Comparison of ENCODE assay signal across 21 cellular contexts in the genomic region with DNA sequence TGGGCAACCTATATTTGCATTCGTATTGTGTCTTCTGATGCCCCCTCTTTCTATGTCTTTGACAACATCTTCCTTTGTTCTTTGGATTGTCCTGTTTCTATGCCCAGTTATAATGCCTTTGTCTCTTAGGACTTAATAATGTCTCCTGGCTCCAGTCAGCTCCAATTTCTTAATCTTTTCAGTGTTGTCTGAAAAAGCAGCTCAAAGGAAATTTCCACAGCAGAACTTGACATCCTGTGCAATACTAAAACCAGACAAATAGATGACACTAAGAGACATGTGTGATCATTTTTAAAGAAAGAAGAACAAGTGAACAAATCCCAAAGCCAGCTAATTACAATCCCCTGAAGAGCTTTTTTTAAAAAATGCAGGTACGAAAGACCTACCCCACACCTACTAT. TPM values are rescaled to one million over a fixed set of nuclear protein-coding genes. Genes with fewer than 3 reads are reported as not detected.
DNase-seq lines count a peak whose midpoint lies in the region; ATAC-seq and TF ChIP-seq lines count a peak whose summit lies in the region.
"Had no signal": no experiment of that assay in that cellular context is flagged by ENCODE, and none has a peak within 500 bp of the region (broad histone marks: within the 10 kb centered on the region; RNA-seq: fewer than 3 reads in every experiment).

No MANE protein-coding gene starts in this region.

- H2AFZ ChIP-seq in SK-N-SH (ENCODE audit: low read depth) (0 out of 2 replicates have a peak overlapping the region, but pooled peaks have one; percentile 7), neuronal stem cell (ENCODE audit: low read length) (no peak overlapping the region), PC-9 (no peak overlapping the region)
- H2AFZ ChIP-seq: GM23248 had no signal

- 3% methylated on average over 2 of the region's 2 CpGs for WGBS in SK-N-SH (ENCODE audit: low lambda C conversion rate)
- WGBS in neuronal stem cell (ENCODE audit: extremely low coverage in 2 of 2, insufficient read length in 2 of 2, insufficient replicate concordance in 1 of 2), 2 donors, result no CpG with 5 or more reads among the region's 2 CpGs

- ATAC-seq in SK-N-SH treated with all-trans-retinoic acid at 6 μM for 48 hours (no peak), HG02852 (IDR thresholded peaks at IDR 0.05; ENCODE audit: unreplicated experiment) (no peak)
- ATAC-seq: A549, HCT116 had no signal

- no peak overlapping the region for H2BK15ac ChIP-seq in neuronal stem cell (ENCODE audit: low read length)

- no peaks in the 10 kb centered on the region for H3K9me3 ChIP-seq in SK-N-SH
- H3K9me3 ChIP-seq in neuronal stem cell (replicated peaks in 1 of 2; ENCODE audit: control insufficient read depth in 2 of 2, insufficient read depth in 1 of 2, low read depth in 1 of 2, low read length in 2 of 2), result no peaks in the 10 kb centered on the region
- no peaks in the 10 kb centered on the region for H3K9me3 ChIP-seq in PC-9 (ENCODE audit: insufficient read depth, low read depth)
- H3K9me3 ChIP-seq: A549 had no signal

- H3K27ac ChIP-seq in SK-N-SH (ENCODE audit: low read depth in 2 of 2, low read length in 1 of 2), result no peak overlapping the region
- H3K27ac ChIP-seq in neuronal stem cell (replicated peaks; ENCODE audit: low read length), result no peak overlapping the region
- H3K27ac ChIP-seq in PC-9, result no peak overlapping the region
- H3K27ac ChIP-seq: A549, GM23248 had no signal

- no peak overlapping the region for H2BK5ac ChIP-seq in neuronal stem cell (ENCODE audit: low read length)

- H2AK5ac ChIP-seq in neuronal stem cell (ENCODE audit: low read depth, low read length), result no peak overlapping the region

- no peaks in the 10 kb centered on the region for H3K9me2 ChIP-seq in SK-N-SH
- H3K9me2 ChIP-seq in PC-9 (ENCODE audit: insufficient read depth), result no peaks in the 10 kb centered on the region

- H2BK120ac ChIP-seq in neuronal stem cell (ENCODE audit: low read depth, low read length), result no peak overlapping the region

- no peak overlapping the region for H4K91ac ChIP-seq in neuronal stem cell (ENCODE audit: low read depth, low read length, poor library complexity)

- H4K20me1 ChIP-seq in SK-N-SH (ENCODE audit: insufficient read depth) (no peaks in the 10 kb centered on the region), PC-9 (ENCODE audit: insufficient read depth) (no peaks in the 10 kb centered on the region)

- POLR2A ChIA-PET in SK-N-SH (lab: Yijun Ruan, JAX) (no interaction called here), PC-9 (lab: Charles Lee; ENCODE audit: unreplicated experiment) (no interaction called here)

- H3K4me3 ChIP-seq in SK-N-SH (ENCODE audit: low read depth in 2 of 2, low read length in 1 of 2) (no peak overlapping the region), neuronal stem cell (ENCODE audit: low read length in 2 of 2) (no peak overlapping the region), PC-9 (no peak overlapping the region)
- H3K4me3 ChIP-seq: A549, GM23248 had no signal

- H3K4me1 ChIP-seq in SK-N-SH (ENCODE audit: control insufficient read depth in 1 of 2, insufficient read depth in 2 of 2, low read depth in 1 of 2, low read length in 1 of 2) (no peaks in the 10 kb centered on the region), neuronal stem cell (ENCODE audit: control insufficient read depth in 2 of 2, insufficient read depth in 1 of 2, low read depth in 1 of 2, low read length in 2 of 2) (peaks cover 2 to 10% of the 10 kb centered on the region in 2 donors), PC-9 (replicated peaks; ENCODE audit: insufficient read depth) (no peaks in the 10 kb centered on the region)
- H3K4me1 ChIP-seq: A549 had no signal

- no TSS peak for BruUV-seq in PC-9 (replicated peaks; lab: Mats Ljungman, UMichigan)

- H2BK12ac ChIP-seq in neuronal stem cell (ENCODE audit: low read length), result no peak overlapping the region

- TF ChIP-seq EP300 in SK-N-SH (IDR thresholded peaks at IDR 0.05; ENCODE audit: borderline replicate concordance in 1 of 2, low read depth in 1 of 2, low read length in 1 of 2), result no peak

- no peak overlapping the region for H4K8ac ChIP-seq in neuronal stem cell (ENCODE audit: low read depth, low read length)

- H3F3A ChIP-seq in SK-N-SH (replicated peaks; ENCODE audit: insufficient read depth) (no peaks in the 10 kb centered on the region), PC-9 (ENCODE audit: insufficient read depth, low read depth) (no peaks in the 10 kb centered on the region)

- H3K4ac ChIP-seq in neuronal stem cell (ENCODE audit: low read length), result no peak overlapping the region

- no peaks in the 10 kb centered on the region for H3K79me2 ChIP-seq in SK-N-SH (ENCODE audit: insufficient read depth)
- H3K79me2 ChIP-seq in PC-9 (ENCODE audit: low read depth), result no peaks in the 10 kb centered on the region

- H3K4me2 ChIP-seq in SK-N-SH (no peak overlapping the region), neuronal stem cell (ENCODE audit: insufficient read depth, low read length, poor library complexity, severe bottlenecking) (no peak overlapping the region), PC-9 (no peak overlapping the region)
- H3K4me2 ChIP-seq: A549 had no signal

- H3K9ac ChIP-seq in SK-N-SH, result no peak overlapping the region
- no peak overlapping the region for H3K9ac ChIP-seq in neuronal stem cell (ENCODE audit: low read depth, low read length, poor library complexity)
- H3K9ac ChIP-seq: GM23248 had no signal

- no peaks in the 10 kb centered on the region for H3K27me3 ChIP-seq in SK-N-SH (ENCODE audit: insufficient read depth)
- H3K27me3 ChIP-seq in neuronal stem cell (ENCODE audit: control insufficient read depth in 3 of 3, insufficient read depth in 3 of 3, low read depth in 1 of 3, low read length in 3 of 3), result peaks cover 0 to 2% (median 0%) of the 10 kb centered on the region in 3 experiments
- H3K27me3 ChIP-seq in PC-9 (ENCODE audit: insufficient read depth, low read depth), result no peaks in the 10 kb centered on the region

- no peaks in the 10 kb centered on the region for H3K79me1 ChIP-seq in neuronal stem cell (ENCODE audit: low read depth, low read length)

- no peak overlapping the region for H3K14ac ChIP-seq in neuronal stem cell (ENCODE audit: low read length)

- CTCF ChIA-PET in SK-N-SH (lab: Yijun Ruan, JAX) (interaction anchor here (1.0 kb wide), 1 partner anchor 28 kb away, joined by 3 read pairs; no protein-coding TSS in a partner anchor), PC-9 (lab: Charles Lee) (no interaction called here)

- DNase-seq in SK-N-SH, result no peak
- peak; percentile 79 to 81 for DNase-seq in NCI-H1930 (lab: John Stamatoyannopoulos, UW)
- DNase-seq in NCI-H69 (lab: John Stamatoyannopoulos, UW), result peak; percentile 33
- peak; percentile 8 for DNase-seq in neuronal stem cell (ENCODE audit: low spot score)
- no peak for DNase-seq in PC-9
- no peak for DNase-seq in activated CD8-positive, alpha-beta memory T cell treated with anti-CD3 and anti-CD28 coated beads for 24 hours
- DNase-seq: 8988T; Calu3; CD4-positive, alpha-beta memory T cell; COR-L47; DMS53; DMS79 treated with DMSO at 0.1 percent for 48 hours; GM23248; H9 had no signal

- no peak overlapping the region for H3K23ac ChIP-seq in neuronal stem cell (ENCODE audit: low read depth, low read length, poor library complexity)

- no peaks in the 10 kb centered on the region for H3K36me3 ChIP-seq in SK-N-SH (replicated peaks in 1 of 2; ENCODE audit: control insufficient read depth in 1 of 2, insufficient read depth in 2 of 2, low read length in 1 of 2)
- H3K36me3 ChIP-seq in neuronal stem cell (replicated peaks in 1 of 2; ENCODE audit: control insufficient read depth in 2 of 2, insufficient read depth in 2 of 2, low read length in 2 of 2), result no peaks in the 10 kb centered on the region
- H3K36me3 ChIP-seq in PC-9 (ENCODE audit: low read depth), result no peaks in the 10 kb centered on the region

- TF ChIP-seq CTCF in SK-N-SH (IDR thresholded peaks at IDR 0.05) (no peak), PC-9 (conservative IDR thresholded peaks at IDR 0.05) (no peak)

- intact Hi-C loops in PC-9 (cut with micrococcal nuclease; ENCODE audit: unreplicated experiment), result no loop called here

- no peak overlapping the region for H3K18ac ChIP-seq in neuronal stem cell (ENCODE audit: low read length)

- no peak for TF ChIP-seq RAD21 in SK-N-SH (IDR thresholded peaks at IDR 0.05; ENCODE audit: low read length)

TF ChIP-seq in SK-N-SH, 30 proteins besides CTCF, POLR2A, EP300 and RAD21:
- TF ChIP-seq POLR2AphosphoS5 (IDR thresholded peaks at IDR 0.05; ENCODE audit: low read depth, low read length), result no peak

TF ChIP-seq in SK-N-SH treated with all-trans-retinoic acid at 6 μM for 48 hours, 23 proteins besides CTCF, POLR2A, EP300 and RAD21:
- TF ChIP-seq, protein P1, sequence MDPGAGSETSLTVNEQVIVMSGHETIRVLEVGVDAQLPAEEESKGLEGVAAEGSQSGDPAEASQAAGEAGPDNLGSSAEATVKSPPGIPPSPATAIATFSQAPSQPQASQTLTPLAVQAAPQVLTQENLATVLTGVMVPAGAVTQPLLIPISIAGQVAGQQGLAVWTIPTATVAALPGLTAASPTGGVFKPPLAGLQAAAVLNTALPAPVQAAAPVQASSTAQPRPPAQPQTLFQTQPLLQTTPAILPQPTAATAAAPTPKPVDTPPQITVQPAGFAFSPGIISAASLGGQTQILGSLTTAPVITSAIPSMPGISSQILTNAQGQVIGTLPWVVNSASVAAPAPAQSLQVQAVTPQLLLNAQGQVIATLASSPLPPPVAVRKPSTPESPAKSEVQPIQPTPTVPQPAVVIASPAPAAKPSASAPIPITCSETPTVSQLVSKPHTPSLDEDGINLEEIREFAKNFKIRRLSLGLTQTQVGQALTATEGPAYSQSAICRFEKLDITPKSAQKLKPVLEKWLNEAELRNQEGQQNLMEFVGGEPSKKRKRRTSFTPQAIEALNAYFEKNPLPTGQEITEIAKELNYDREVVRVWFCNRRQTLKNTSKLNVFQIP (CRISPR knock-in tag; IDR thresholded peaks at IDR 0.05; ENCODE audit: borderline replicate concordance, low read depth), result no peak
- TF ChIP-seq TCF4 (CRISPR knock-in tag; IDR thresholded peaks at IDR 0.05; ENCODE audit: borderline replicate concordance), result no peak

RNA-seq across cellular contexts. Expression of a gene that starts 47.7 kb away (rescaled TPM):
- not detected in 2 replicates for polyA plus RNA-seq in SK-N-SH (2012; rRNA removed)
- polyA plus RNA-seq in SK-N-SH (2012; cell fraction: cytosol; rRNA removed), result 0.03 TPM in 1 of 2 replicates, not detected in the other
- polyA plus RNA-seq in SK-N-SH (2012; cell fraction: nucleus; rRNA removed), result not detected in 2 replicates
- polyA plus RNA-seq in neuronal stem cell (2013, experiment 1 of 2), result not detected
- polyA plus RNA-seq in neuronal stem cell (2013, experiment 2 of 2), result not detected
- total RNA-seq in PC-9 (2021), result 0.70 and 0.72 TPM in 2 replicates
- total RNA-seq: CD4-positive, alpha-beta memory T cell; Daoy; GM23248 had no signal
- polyA plus RNA-seq: A549; BJ; CD4-positive, alpha-beta memory T cell; GM23248 had no signal

RNA-seq across cellular contexts. Expression of a gene that starts 51.5 kb away (rescaled TPM):
- 0.03 TPM in 1 of 2 replicates, not detected in the other for polyA plus RNA-seq in SK-N-SH (2012; rRNA removed)
- not detected in 2 replicates for polyA plus RNA-seq in SK-N-SH (2012; cell fraction: cytosol; rRNA removed)
- polyA plus RNA-seq in SK-N-SH (2012; cell fraction: nucleus; rRNA removed), result not detected in 2 replicates
- not detected for polyA plus RNA-seq in neuronal stem cell (2013, experiment 1 of 2)
- not detected for polyA plus RNA-seq in neuronal stem cell (2013, experiment 2 of 2)
- total RNA-seq in PC-9 (2021), result 0.41 and 0.55 TPM in 2 replicates
- total RNA-seq: CD4-positive, alpha-beta memory T cell; Daoy; GM23248; H4 had no signal
- polyA plus RNA-seq: A549; BJ; CD4-positive, alpha-beta memory T cell; GM23248 had no signal

Comparison
In these comparisons a context has a peak if more than half of its experiments do, and no peak if none do; other contexts are left out.
1. DNase-seq: peak in NCI-H1930 (2 of 2), NCI-H69 (single experiment) and neuronal stem cell (single experiment); none in SK-N-SH (single experiment), PC-9 (0 of 2) and activated CD8-positive, alpha-beta memory T cell treated with anti-CD3 and anti-CD28 coated beads for 24 hours (single experiment).